9 cellular contexts compared by ENCODE assay signal in the genomic region with DNA sequence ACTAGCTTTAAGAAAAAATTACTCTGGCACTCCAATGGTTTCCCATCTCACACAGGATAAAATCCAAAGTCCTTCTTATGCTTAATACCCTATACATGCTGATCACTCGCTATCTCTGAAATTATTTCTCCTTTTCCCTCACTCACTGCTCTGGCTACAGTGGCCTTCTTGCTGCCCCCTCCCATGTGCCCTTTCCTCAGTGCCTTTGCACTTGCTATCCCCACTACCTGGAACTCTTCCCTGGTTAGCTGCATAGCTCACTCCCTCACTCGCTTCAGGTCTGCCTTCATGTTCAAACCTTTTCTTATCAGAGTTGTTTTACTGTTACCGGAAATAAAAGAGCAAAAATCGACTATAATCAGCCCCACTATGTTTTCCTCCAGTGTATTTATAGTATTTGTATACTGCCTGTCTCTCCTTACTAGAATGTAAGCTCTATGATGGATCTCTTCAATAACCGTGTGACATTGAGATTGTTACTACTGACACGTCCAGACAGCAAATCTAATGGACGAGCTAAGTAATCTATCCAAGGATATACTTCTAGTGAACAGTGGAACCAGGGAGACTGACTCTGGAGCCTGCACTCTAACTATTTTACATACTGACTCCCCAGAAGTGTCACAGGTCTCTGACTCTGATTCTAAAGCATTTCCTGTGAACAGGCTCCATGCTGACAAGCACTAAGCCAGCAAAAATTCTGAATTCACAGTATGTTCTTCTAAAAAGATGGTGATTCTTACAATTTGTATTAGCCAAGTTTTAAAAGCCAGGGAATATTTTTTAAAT. TPM values are rescaled to one million over a fixed set of nuclear protein-coding genes. Genes with fewer than 3 reads are reported as not detected.
DNase-seq lines count a peak whose midpoint lies in the region; ATAC-seq, FAIRE-seq and TF ChIP-seq lines count a peak whose summit lies in the region.
"Had no signal": no experiment of that assay in that cellular context is flagged by ENCODE, and none has a peak within 500 bp of the region (broad histone marks: within the 10 kb centered on the region; RNA-seq: fewer than 3 reads in every experiment).

No MANE protein-coding gene starts in this region.

- H3K4me3 ChIP-seq in fibroblast of lung (replicated peaks in 1 of 4; ENCODE audit: control extremely low read depth in 1 of 4, insufficient read depth in 1 of 4, low read depth in 3 of 4, low read length in 4 of 4), result no peak overlapping the region

- peak overlapping the region; percentile 60 for H2AFZ ChIP-seq in fibroblast of lung (ENCODE audit: low read length)

- no peaks in the 10 kb centered on the region for H3K27me3 ChIP-seq in fibroblast of lung (ENCODE audit: control insufficient read depth, insufficient read depth, low read length)

- H3K9me3 ChIP-seq in fibroblast of lung (ENCODE audit: control insufficient read depth, insufficient read depth, low read depth, low read length), result no peaks in the 10 kb centered on the region

- peak; percentile 59 for FAIRE-seq in RCC 7860 (lab: Jason Lieb, UNC)

- ATAC-seq in HG02678 (IDR thresholded peaks at IDR 0.05; ENCODE audit: unreplicated experiment) (no peak), HG03095 (IDR thresholded peaks at IDR 0.05; ENCODE audit: unreplicated experiment) (no peak)

- peaks cover 12% of the 10 kb centered on the region for H3K4me1 ChIP-seq in fibroblast of lung (ENCODE audit: control insufficient read depth, extremely low read depth, insufficient read depth, low read length)

- H3K4me2 ChIP-seq in fibroblast of lung (ENCODE audit: extremely low read depth, insufficient read depth, low read length), result peak overlapping the region; percentile 75

- TF ChIP-seq CTCF in fibroblast of lung (conservative IDR thresholded peaks at IDR 0.05 in 1 of 2, IDR thresholded peaks at IDR 0.05 in 1 of 2; ENCODE audit: low read depth in 1 of 2, low read length in 2 of 2), result no peak

- H3K79me2 ChIP-seq in fibroblast of lung (ENCODE audit: control insufficient read depth, insufficient read depth, low read length), result peaks cover 4% of the 10 kb centered on the region

- no peaks in the 10 kb centered on the region for H4K20me1 ChIP-seq in fibroblast of lung (ENCODE audit: control insufficient read depth, extremely low read depth, insufficient read depth, low read length)

- DNase-seq in GM03348 (ENCODE audit: low spot score) (peak; percentile 69), RCC 7860 (ENCODE audit: low spot score) (peak; percentile 24), fibroblast of lung (ENCODE audit: low read depth in 2 of 2) (peak; percentile 33 to 87), pulmonary artery endothelial cell (ENCODE audit: low read depth, low spot score) (peak; percentile 26), NCI-H2196 (lab: John Stamatoyannopoulos, UW; ENCODE audit: unreplicated experiment) (no peak), HT-29 (ENCODE audit: low spot score) (no peak)
- DNase-seq: left cardiac atrium had no signal

- H3K36me3 ChIP-seq in fibroblast of lung (ENCODE audit: control insufficient read depth, insufficient read depth, low read length), result no peaks in the 10 kb centered on the region

- H3K27ac ChIP-seq in fibroblast of lung (ENCODE audit: insufficient read depth, low read length), result peak overlapping the region; percentile 62

- H3K9ac ChIP-seq in fibroblast of lung (ENCODE audit: insufficient read depth, low read length), result peak overlapping the region; percentile 17

RNA-seq across cellular contexts. Expression of a gene that starts 25.1 kb away (rescaled TPM):
- total RNA-seq in fibroblast of lung (13.4 and 16.3 TPM in 2 replicates), pulmonary artery endothelial cell (67.2 and 89.1 TPM in 2 replicates)
- polyA plus RNA-seq in fibroblast of lung, result 10.9 and 13.1 TPM in 2 replicates
- 11.5 and 14.3 TPM in 2 replicates for polyA plus RNA-seq in fibroblast of lung (2012)
- 0.94 and 2.5 TPM in 2 replicates for polyA minus RNA-seq in fibroblast of lung (ENCODE audit: low replicate concordance)
- 6.6 and 7.7 TPM in 2 replicates for total RNA-seq in HT-29 (2014; rRNA removed; shearing (Covaris generic))

Comparison
In these comparisons a context has a peak if more than half of its experiments do, and no peak if none do; other contexts are left out.
1. DNase-seq: peak in GM03348 (single experiment), RCC 7860 (single experiment), fibroblast of lung (2 of 2) and pulmonary artery endothelial cell (single experiment); none in NCI-H2196 (single experiment) and HT-29 (single experiment).